In genomic region chr20:6265204-6265904, GRCh38 we compare ENCODE assay signal across 8 cellular contexts.
A peak's percentile ranks its signal among the peaks of the same experiment; 100 is the strongest.
DNase-seq lines count a peak whose midpoint lies in the region; ATAC-seq and TF ChIP-seq lines count a peak whose summit lies in the region.

No MANE protein-coding gene starts in this region.

- H3K36me3 ChIP-seq in Loucy (ENCODE audit: insufficient read depth, low read length) (no peaks in the 10 kb centered on the region), heart right ventricle (no peaks in the 10 kb centered on the region), tibial nerve (no peaks in the 10 kb centered on the region), testis (ENCODE audit: low read depth, missing control alignments) (no peaks in the 10 kb centered on the region)

- H3K4me3 ChIP-seq in Loucy (ENCODE audit: low read length, poor library complexity, severe bottlenecking) (peak overlapping the region; percentile 46), heart right ventricle (peak overlapping the region in 4 of 10 donors; percentile 1 to 27 (median 24)), tibial nerve (peak overlapping the region in 2 of 4 donors; percentile 12 to 22), testis (no peak overlapping the region)

- H4K20me1 ChIP-seq in Loucy (ENCODE audit: insufficient read depth, low read length, poor library complexity, severe bottlenecking) = no peaks in the 10 kb centered on the region

- peak overlapping the region; percentile 83 for H2AFZ ChIP-seq in Loucy (ENCODE audit: low read length)

- H3K27ac ChIP-seq in heart right ventricle (peak overlapping the region in 7 of 10 donors; percentile 1 to 71 (median 55)), tibial nerve (peak overlapping the region in 3 of 4 donors; percentile 23 to 79 (median 77)), testis (no peak overlapping the region)

- ATAC-seq in heart right ventricle (peak in 7 of 8 donors; percentile 61 to 91 (median 79)), HG02642 (IDR thresholded peaks at IDR 0.05; ENCODE audit: poor library complexity, unreplicated experiment) (no peak)

- no peaks in the 10 kb centered on the region for H3K27me3 ChIP-seq in Loucy (ENCODE audit: insufficient read depth, low read length, poor library complexity, severe bottlenecking)
- peaks cover 0 to 9% (median 0%) of the 10 kb centered on the region in 7 donors for H3K27me3 ChIP-seq in heart right ventricle
- no peaks in the 10 kb centered on the region for H3K27me3 ChIP-seq in tibial nerve
- H3K27me3 ChIP-seq in testis = no peaks in the 10 kb centered on the region

- TF ChIP-seq CTCF in Loucy (conservative IDR thresholded peaks at IDR 0.05; ENCODE audit: low read length) = peak; percentile 49
- peak in 7 of 9 donors; percentile 21 to 69 (median 48) for TF ChIP-seq CTCF in heart right ventricle (IDR thresholded peaks at IDR 0.05)
- peak in 3 of 5 experiments; percentile 17 to 26 (median 25) for TF ChIP-seq CTCF in tibial nerve (IDR thresholded peaks at IDR 0.05)
- no peak for TF ChIP-seq CTCF in testis (IDR thresholded peaks at IDR 0.05)

- H3K4me2 ChIP-seq in Loucy (ENCODE audit: low read depth, low read length, poor library complexity, severe bottlenecking) = peak overlapping the region; percentile 64

- H3K9me2 ChIP-seq in Loucy (replicated peaks; ENCODE audit: low read depth, low read length) = no peaks in the 10 kb centered on the region

- H3K9me3 ChIP-seq in Loucy (ENCODE audit: insufficient read depth, low read depth, low read length) (no peaks in the 10 kb centered on the region), heart right ventricle (no peaks in the 10 kb centered on the region), tibial nerve (no peaks in the 10 kb centered on the region), testis (no peaks in the 10 kb centered on the region)

- peak; percentile 41 for DNase-seq in Caki2 (ENCODE audit: low read depth)
- DNase-seq in SW480 (ENCODE audit: low spot score) = peak; percentile 46
- DNase-seq in heart right ventricle = peak in 1 of 2 donors; percentile 35
- DNase-seq in tibial nerve (ENCODE audit: low spot score in 2 of 2) = peak in 1 of 2 donors; percentile 9
- DNase-seq in activated CD4-positive, alpha-beta T cell treated with anti-CD3 and anti-CD28 coated beads for 48 hours = no peak
- no peak for DNase-seq in testis

- 20 to 27% methylated on average over 10 of the region's 10 CpGs for WGBS in heart right ventricle, 2 donors
- WGBS in tibial nerve, 2 donors = 24 to 26% methylated on average over 10 of the region's 10 CpGs
- WGBS in testis, 2 donors = 47 to 54% methylated on average over 10 of the region's 10 CpGs

- TF ChIP-seq EP300 in tibial nerve (IDR thresholded peaks at IDR 0.05) = peak in 1 of 2 donors; percentile 63

- intact Hi-C loops in heart right ventricle (cut with DNase I) (loop anchor here in 2 of 10 donors (5.0 to 10.0 kb wide), 3 partner anchors 499 to 1019 kb away; partner anchors contain the start of gene BMP2 (in 2 of the 2)), testis (cut with DNase I; ENCODE audit: low total_unique reads) (no loop called here)

- H3K9ac ChIP-seq in Loucy (ENCODE audit: low read depth, low read length, poor library complexity, severe bottlenecking) = no peak overlapping the region

- no peaks in the 10 kb centered on the region for H3K79me2 ChIP-seq in Loucy (ENCODE audit: insufficient read depth, low read length)

- H3F3A ChIP-seq in Loucy (ENCODE audit: low read depth) = no peaks in the 10 kb centered on the region

- H3K4me1 ChIP-seq in Loucy (ENCODE audit: insufficient read depth, low read length, poor library complexity, severe bottlenecking) = peaks cover 2% of the 10 kb centered on the region
- H3K4me1 ChIP-seq in heart right ventricle = peaks cover 0 to 14% (median 5%) of the 10 kb centered on the region in 9 donors
- H3K4me1 ChIP-seq in tibial nerve = peaks cover 0 to 15% (median 0%) of the 10 kb centered on the region in 4 donors
- H3K4me1 ChIP-seq in testis = no peaks in the 10 kb centered on the region

- in situ Hi-C loops in Caki2 (cut with HindIII; ENCODE audit: low pct_unique_long_range_greater_than_20kb, low sequenced_read_pairs) = no loop called here

- TF ChIP-seq POLR2A in tibial nerve (IDR thresholded peaks at IDR 0.05) = no peak
- no peak for TF ChIP-seq POLR2A in testis (IDR thresholded peaks at IDR 0.05)

Comparison
In these comparisons a context has a peak if more than half of its experiments do, and no peak if none do; other contexts are left out.
1. DNase-seq: peak in Caki2 (single experiment) and SW480 (single experiment); none in activated CD4-positive, alpha-beta T cell treated with anti-CD3 and anti-CD28 coated beads for 48 hours (single experiment) and testis (single experiment).
2. CTCF ChIP-seq: peak in Loucy (single experiment), heart right ventricle (7 of 9) and tibial nerve (3 of 5); none in testis (0 of 3).
3. H3K27ac ChIP-seq: peak in heart right ventricle (7 of 10) and tibial nerve (3 of 4); none in testis (0 of 2).